In genomic region chr2:83368916-83369315, GRCh38 we compare ENCODE assay signal across 28 cellular contexts.
DNase-seq lines count a peak whose midpoint lies in the region; ATAC-seq, FAIRE-seq and TF ChIP-seq lines count a peak whose summit lies in the region.
"Had no signal": no experiment of that assay in that cellular context is flagged by ENCODE, and none has a peak within 500 bp of the region (broad histone marks: within the 10 kb centered on the region; RNA-seq: fewer than 3 reads in every experiment).

No MANE protein-coding gene starts in this region.

- H3K36me3 Mint-ChIP-seq in MCF 10A (ENCODE audit: insufficient read depth, unreplicated experiment): no peaks in the 10 kb centered on the region
- H3K36me3 Mint-ChIP-seq: activated CD4-positive, alpha-beta memory T cell treated with anti-CD3 and anti-CD28 coated beads for 36 hours; CD8-positive, alpha-beta T cell; IgD-negative memory B cell had no signal

- H3K9ac ChIP-seq in mammary epithelial cell (ENCODE audit: insufficient read depth, low read length) (no peak overlapping the region), smooth muscle cell (ENCODE audit: low read depth) (no peak overlapping the region)

- ATAC-seq in HG02763 (IDR thresholded peaks at IDR 0.05; ENCODE audit: unreplicated experiment): no peak
- ATAC-seq: CD8-positive, alpha-beta T cell; GM12878; HCT116 had no signal

- peaks cover 11% of the 10 kb centered on the region for H3K4me1 Mint-ChIP-seq in MCF 10A (ENCODE audit: insufficient read depth, unreplicated experiment)
- H3K4me1 Mint-ChIP-seq: IgD-negative memory B cell had no signal

- DNase-seq in MCF 10A (ENCODE audit: unreplicated experiment): peak; percentile 9
- DNase-seq in mammary epithelial cell: no peak
- DNase-seq in SJCRH30: peak in 1 of 2 experiments; percentile 46
- peak; percentile 24 for DNase-seq in fibroblast of gingiva (ENCODE audit: low read depth)
- DNase-seq in smooth muscle cell (lab: John Stamatoyannopoulos, UW; ENCODE audit: unreplicated experiment): no peak
- no peak for DNase-seq in OCI-M2 (lab: John Stamatoyannopoulos, UW; ENCODE audit: unreplicated experiment)
- no peak for DNase-seq in GM12892 (ENCODE audit: insufficient read length)
- DNase-seq: activated CD4-positive, alpha-beta memory T cell treated with anti-CD3 and anti-CD28 coated beads for 36 hours; activated CD4-positive, CD25-positive, alpha-beta regulatory T cell treated with anti-CD3 and anti-CD28 coated beads, Interleukin-2, amount 50 U/mL, for 72 hours; activated CD8-positive, alpha-beta memory T cell treated with anti-CD3 and anti-CD28 coated beads, Interleukin-2, amount 50 U/mL, for 4 hours; activated naive CD4-positive, alpha-beta T cell treated with Interleukin-2 at 50 U/mL for 16 hours; AML-193; CD8-positive, alpha-beta T cell; NCI-H1092; NCI-H187; NCI-H524 treated with DMSO at 0.1 percent for 48 hours; PC-9; SHP77; stimulated activated CD4-positive, alpha-beta T cell treated with anti-CD3 and anti-CD28 coated beads, Interleukin-12 subunit alpha, Interleukin-12 subunit beta, amount 100 ng/mL, for 4 hours; stimulated activated CD4-positive, alpha-beta T cell treated with anti-CD3 and anti-CD28 coated beads, Interleukin-4, amount 100 ng/mL, for 1 hour; stomach had no signal

- H3K36me3 ChIP-seq in mammary epithelial cell (ENCODE audit: insufficient read depth, low read length) (no peaks in the 10 kb centered on the region), SJCRH30 (no peaks in the 10 kb centered on the region), smooth muscle cell (ENCODE audit: low read depth) (no peaks in the 10 kb centered on the region)
- H3K36me3 ChIP-seq: stomach had no signal

- no peak for TF ChIP-seq POLR2A in GM12892 (IDR thresholded peaks at IDR 0.05; ENCODE audit: low read depth, low read length)

- H3K27me3 ChIP-seq in mammary epithelial cell (ENCODE audit: insufficient read depth, low read length) (no peaks in the 10 kb centered on the region), SJCRH30 (no peaks in the 10 kb centered on the region), smooth muscle cell (ENCODE audit: low read depth) (no peaks in the 10 kb centered on the region)
- H3K27me3 ChIP-seq: stomach had no signal

- H3K79me2 ChIP-seq in mammary epithelial cell (ENCODE audit: insufficient read depth, low read length) (no peaks in the 10 kb centered on the region), smooth muscle cell (ENCODE audit: low read depth) (no peaks in the 10 kb centered on the region)

- CTCF ChIA-PET in MCF 10A (lab: Yijun Ruan, JAX) (no interaction called here), mammary epithelial cell (lab: Charles Lee; ENCODE audit: low non-redundant PET) (no interaction called here)

- FAIRE-seq in GM12892 (lab: Jason Lieb, UNC): no peak
- FAIRE-seq: GM12878, urothelium cell line had no signal

- H3K4me3 Mint-ChIP-seq in MCF 10A (ENCODE audit: unreplicated experiment): no peak overlapping the region
- H3K4me3 Mint-ChIP-seq: activated CD4-positive, alpha-beta memory T cell treated with anti-CD3 and anti-CD28 coated beads for 36 hours; activated T-helper 1 cell treated with anti-CD3 and anti-CD28 coated beads, Interleukin-12 subunit alpha, Interleukin-12 subunit beta, Interleukin-2, Interleukin-4 antibody, amounts not matched to agents 30 ng/mL and 10 ng/mL and 1 ng/mL, durations not matched to agents 14 hours and 24 hours and 36 hours; CD8-positive, alpha-beta T cell; IgD-negative memory B cell had no signal

- no peak overlapping the region for H3K4me2 ChIP-seq in mammary epithelial cell (ENCODE audit: insufficient read depth, low read depth, low read length)
- no peak overlapping the region for H3K4me2 ChIP-seq in smooth muscle cell
- H3K4me2 ChIP-seq: PC-9 had no signal

- H3K4me3 ChIP-seq in mammary epithelial cell (replicated peaks in 1 of 3; ENCODE audit: insufficient read depth in 1 of 3, low read depth in 2 of 3, low read length in 3 of 3) (no peak overlapping the region), SJCRH30 (no peak overlapping the region), smooth muscle cell (no peak overlapping the region)
- H3K4me3 ChIP-seq: GM12878, PC-9, stomach had no signal

- in situ Hi-C loops in mammary epithelial cell (cut with MboI; ENCODE audit: low sequenced_read_pairs in 2 of 2): no loop called here

- BruUV-seq in MCF 10A (replicated peaks; lab: Mats Ljungman, UMichigan) (no TSS peak), mammary epithelial cell (replicated peaks; lab: Mats Ljungman, UMichigan) (no TSS peak)

- H2AFZ ChIP-seq in mammary epithelial cell (ENCODE audit: low read depth, low read length) (no peak overlapping the region), smooth muscle cell (ENCODE audit: low read depth) (no peak overlapping the region)
- H2AFZ ChIP-seq: PC-9 had no signal

- dilution Hi-C loops in mammary epithelial cell (cut with HindIII; ENCODE audit: low sequenced_read_pairs): no loop called here

- H4K20me1 ChIP-seq in mammary epithelial cell (ENCODE audit: insufficient read depth, low read length): no peaks in the 10 kb centered on the region
- no peaks in the 10 kb centered on the region for H4K20me1 ChIP-seq in smooth muscle cell (ENCODE audit: low read depth)

- H3K9me3 ChIP-seq in mammary epithelial cell (replicated peaks; ENCODE audit: insufficient read depth, low read length) (no peaks in the 10 kb centered on the region), SJCRH30 (replicated peaks) (no peaks in the 10 kb centered on the region), smooth muscle cell (replicated peaks; ENCODE audit: low read depth) (no peaks in the 10 kb centered on the region)
- H3K9me3 ChIP-seq: stomach had no signal

- H3K4me1 ChIP-seq in mammary epithelial cell (ENCODE audit: insufficient read depth, low read length) (no peaks in the 10 kb centered on the region), SJCRH30 (peaks cover 17% of the 10 kb centered on the region), smooth muscle cell (ENCODE audit: low read depth) (no peaks in the 10 kb centered on the region)
- H3K4me1 ChIP-seq: stomach had no signal

- TF ChIP-seq CTCF in MCF 10A (IDR thresholded peaks at IDR 0.05; ENCODE audit: unreplicated experiment) (no peak), mammary epithelial cell (conservative IDR thresholded peaks at IDR 0.05 in 1 of 2, IDR thresholded peaks at IDR 0.05 in 1 of 2; ENCODE audit: extremely low read depth in 1 of 2, insufficient read depth in 1 of 2, low read depth in 1 of 2, low read length in 2 of 2) (no peak), smooth muscle cell (IDR thresholded peaks at IDR 0.05; ENCODE audit: borderline replicate concordance, insufficient read depth, poor library complexity, severe bottlenecking) (no peak)

- WGBS in mammary epithelial cell (ENCODE audit: low coverage, missing lambda C conversion rate): 62% methylated on average over 3 of the region's 3 CpGs
- WGBS in smooth muscle cell (ENCODE audit: low lambda C conversion rate): 66% methylated on average over 3 of the region's 3 CpGs

- POLR2A ChIA-PET in MCF 10A (lab: Yijun Ruan, JAX): interaction anchor here (0.6 kb wide), 2 partner anchors 416 to 489 kb away, joined by 3 read pairs; no protein-coding TSS in a partner anchor

- H3K9me3 Mint-ChIP-seq in MCF 10A (ENCODE audit: unreplicated experiment): no peaks in the 10 kb centered on the region
- H3K9me3 Mint-ChIP-seq: activated T-helper 1 cell treated with anti-CD3 and anti-CD28 coated beads, Interleukin-12 subunit alpha, Interleukin-12 subunit beta, Interleukin-2, Interleukin-4 antibody, amounts not matched to agents 30 ng/mL and 10 ng/mL and 1 ng/mL, durations not matched to agents 14 hours and 24 hours and 36 hours had no signal

- peak overlapping the region; percentile 35 for H3K27ac Mint-ChIP-seq in MCF 10A (ENCODE audit: low read depth, unreplicated experiment)
- H3K27ac Mint-ChIP-seq: activated CD4-positive, alpha-beta memory T cell treated with anti-CD3 and anti-CD28 coated beads for 36 hours; activated T-helper 1 cell treated with anti-CD3 and anti-CD28 coated beads, Interleukin-12 subunit alpha, Interleukin-12 subunit beta, Interleukin-2, Interleukin-4 antibody, amounts not matched to agents 30 ng/mL and 10 ng/mL and 1 ng/mL, durations not matched to agents 14 hours and 24 hours and 36 hours; CD8-positive, alpha-beta T cell; IgD-negative memory B cell had no signal

- H3K27me3 Mint-ChIP-seq in MCF 10A (ENCODE audit: insufficient read depth, unreplicated experiment): no peaks in the 10 kb centered on the region
- H3K27me3 Mint-ChIP-seq: activated CD4-positive, alpha-beta memory T cell treated with anti-CD3 and anti-CD28 coated beads for 36 hours; IgD-negative memory B cell had no signal

- H3F3A ChIP-seq in smooth muscle cell (ENCODE audit: low read depth): no peaks in the 10 kb centered on the region

- H3K27ac ChIP-seq in mammary epithelial cell (ENCODE audit: insufficient read depth, low read depth, low read length): no peak overlapping the region
- peak overlapping the region; percentile 78 for H3K27ac ChIP-seq in SJCRH30
- H3K27ac ChIP-seq in smooth muscle cell (ENCODE audit: low read depth): peak overlapping the region; percentile 17
- H3K27ac ChIP-seq: 22Rv1, PC-9, stomach had no signal

- intact Hi-C loops in MCF 10A (cut with micrococcal nuclease): no loop called here
- intact Hi-C loops in mammary epithelial cell (cut with micrococcal nuclease): no loop called here

Comparison
In these comparisons a context has a peak if more than half of its experiments do, and no peak if none do; other contexts are left out.
1. DNase-seq: peak in MCF 10A (single experiment) and fibroblast of gingiva (single experiment); none in mammary epithelial cell (single experiment), smooth muscle cell (single experiment), OCI-M2 (single experiment) and GM12892 (single experiment).